1 cellular context compared by ENCODE assay signal in the genomic region with DNA sequence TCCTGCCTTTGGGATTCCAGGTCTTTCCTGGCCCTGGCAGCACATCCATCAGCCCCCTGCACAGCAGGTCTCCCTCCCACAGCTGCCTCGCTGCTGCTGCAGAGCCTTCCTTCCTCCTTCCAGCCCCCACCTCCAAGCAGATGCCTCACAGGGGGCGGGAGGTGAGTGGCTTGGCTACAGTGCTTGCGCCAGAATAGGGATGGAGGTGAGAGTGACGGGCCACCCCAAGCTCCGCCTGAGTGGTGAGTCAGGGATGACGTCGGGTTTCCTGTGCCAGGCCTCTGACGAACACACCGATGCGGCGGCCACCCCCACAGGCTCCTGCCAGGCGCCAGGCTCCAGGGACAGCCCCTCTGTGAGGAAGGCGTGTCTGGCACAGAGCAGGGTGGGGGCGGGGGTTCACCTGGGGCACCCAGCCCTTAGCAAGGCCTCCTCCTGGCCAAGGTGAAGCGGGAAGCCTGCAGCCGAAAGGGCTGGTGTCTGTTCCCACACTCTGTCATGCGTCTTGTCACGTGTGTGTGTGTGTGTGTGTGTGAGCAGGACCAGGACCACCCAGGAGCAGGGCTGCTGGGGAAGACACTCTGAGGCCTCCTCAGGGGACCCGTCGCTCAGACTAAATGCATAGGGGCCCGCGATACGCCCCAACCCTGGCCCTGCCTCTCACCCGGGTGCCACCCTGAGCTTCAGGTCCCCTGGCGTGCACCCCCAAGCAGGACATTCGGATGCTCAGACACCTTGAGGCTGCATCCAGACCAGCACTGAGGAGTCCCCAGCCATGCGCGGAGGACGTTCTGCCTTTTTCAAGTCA.
A peak's percentile ranks its signal among the peaks of the same experiment; 100 is the strongest.
TF ChIP-seq lines count a peak whose summit lies in the region.

No MANE protein-coding gene starts in this region.

TF ChIP-seq in H1, 55 proteins besides CTCF, POLR2A, EP300 and RAD21:
- TF ChIP-seq, protein P1, sequence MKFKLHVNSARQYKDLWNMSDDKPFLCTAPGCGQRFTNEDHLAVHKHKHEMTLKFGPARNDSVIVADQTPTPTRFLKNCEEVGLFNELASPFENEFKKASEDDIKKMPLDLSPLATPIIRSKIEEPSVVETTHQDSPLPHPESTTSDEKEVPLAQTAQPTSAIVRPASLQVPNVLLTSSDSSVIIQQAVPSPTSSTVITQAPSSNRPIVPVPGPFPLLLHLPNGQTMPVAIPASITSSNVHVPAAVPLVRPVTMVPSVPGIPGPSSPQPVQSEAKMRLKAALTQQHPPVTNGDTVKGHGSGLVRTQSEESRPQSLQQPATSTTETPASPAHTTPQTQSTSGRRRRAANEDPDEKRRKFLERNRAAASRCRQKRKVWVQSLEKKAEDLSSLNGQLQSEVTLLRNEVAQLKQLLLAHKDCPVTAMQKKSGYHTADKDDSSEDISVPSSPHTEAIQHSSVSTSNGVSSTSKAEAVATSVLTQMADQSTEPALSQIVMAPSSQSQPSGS (IDR thresholded peaks at IDR 0.05; ENCODE audit: low read length): 0 out of 2 replicates have a peak, but pooled peaks have one; percentile 21
- no peak for TF ChIP-seq GABPA (IDR thresholded peaks at IDR 0.05; ENCODE audit: borderline replicate concordance, insufficient read depth, low read length)
- no peak for TF ChIP-seq SUZ12 (IDR thresholded peaks at IDR 0.05; ENCODE audit: low read length)
- no peak for TF ChIP-seq CHD1 (IDR thresholded peaks at IDR 0.05; ENCODE audit: low read depth, low read length)
- TF ChIP-seq, protein P2, sequence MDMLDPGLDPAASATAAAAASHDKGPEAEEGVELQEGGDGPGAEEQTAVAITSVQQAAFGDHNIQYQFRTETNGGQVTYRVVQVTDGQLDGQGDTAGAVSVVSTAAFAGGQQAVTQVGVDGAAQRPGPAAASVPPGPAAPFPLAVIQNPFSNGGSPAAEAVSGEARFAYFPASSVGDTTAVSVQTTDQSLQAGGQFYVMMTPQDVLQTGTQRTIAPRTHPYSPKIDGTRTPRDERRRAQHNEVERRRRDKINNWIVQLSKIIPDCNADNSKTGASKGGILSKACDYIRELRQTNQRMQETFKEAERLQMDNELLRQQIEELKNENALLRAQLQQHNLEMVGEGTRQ (IDR thresholded peaks at IDR 0.05; ENCODE audit: low read length): no peak
- peak; percentile 49 for TF ChIP-seq ASH2L (IDR thresholded peaks at IDR 0.05; ENCODE audit: low read length)
- no peak for TF ChIP-seq SRF (IDR thresholded peaks at IDR 0.05; ENCODE audit: low read depth, low read length)
- TF ChIP-seq, protein P3, sequence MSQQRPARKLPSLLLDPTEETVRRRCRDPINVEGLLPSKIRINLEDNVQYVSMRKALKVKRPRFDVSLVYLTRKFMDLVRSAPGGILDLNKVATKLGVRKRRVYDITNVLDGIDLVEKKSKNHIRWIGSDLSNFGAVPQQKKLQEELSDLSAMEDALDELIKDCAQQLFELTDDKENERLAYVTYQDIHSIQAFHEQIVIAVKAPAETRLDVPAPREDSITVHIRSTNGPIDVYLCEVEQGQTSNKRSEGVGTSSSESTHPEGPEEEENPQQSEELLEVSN (IDR thresholded peaks at IDR 0.05): peak; percentile 52; the same call in 1 of the 2 replicates
- TF ChIP-seq NANOG (IDR thresholded peaks at IDR 0.05; ENCODE audit: insufficient read depth, low read depth, low read length, poor library complexity, severe bottlenecking): no peak
- peak; percentile 95 for TF ChIP-seq CREB1 (IDR thresholded peaks at IDR 0.05)
- TF ChIP-seq, protein P4, sequence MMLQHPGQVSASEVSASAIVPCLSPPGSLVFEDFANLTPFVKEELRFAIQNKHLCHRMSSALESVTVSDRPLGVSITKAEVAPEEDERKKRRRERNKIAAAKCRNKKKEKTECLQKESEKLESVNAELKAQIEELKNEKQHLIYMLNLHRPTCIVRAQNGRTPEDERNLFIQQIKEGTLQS (IDR thresholded peaks at IDR 0.05; ENCODE audit: insufficient read depth, low read depth, low read length): 0 out of 2 replicates have a peak, but pooled peaks have one; percentile 52
- TF ChIP-seq EGR1 (IDR thresholded peaks at IDR 0.05; ENCODE audit: borderline replicate concordance, low read depth, low read length): peak; percentile 35; the same call in 1 of the 2 replicates
- TF ChIP-seq, protein P5, sequence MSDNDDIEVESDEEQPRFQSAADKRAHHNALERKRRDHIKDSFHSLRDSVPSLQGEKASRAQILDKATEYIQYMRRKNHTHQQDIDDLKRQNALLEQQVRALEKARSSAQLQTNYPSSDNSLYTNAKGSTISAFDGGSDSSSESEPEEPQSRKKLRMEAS (IDR thresholded peaks at IDR 0.05): 0 out of 2 replicates have a peak, but pooled peaks have one; percentile 33
- TF ChIP-seq JUN (IDR thresholded peaks at IDR 0.05; ENCODE audit: low read depth, low read length): peak; percentile 25; the same call in 1 of the 2 replicates
- TF ChIP-seq BCL11A (IDR thresholded peaks at IDR 0.05; ENCODE audit: low read depth in 2 of 2, low read length in 2 of 2): no peak
- TF ChIP-seq RBBP5 (IDR thresholded peaks at IDR 0.05; ENCODE audit: borderline replicate concordance, low read depth, low read length): peak; percentile 43; the same call in 1 of the 2 replicates
- TF ChIP-seq CEBPB (IDR thresholded peaks at IDR 0.05; ENCODE audit: low read depth, low read length): 0 out of 2 replicates have a peak, but pooled peaks have one; percentile 25
- peak; percentile 93 for TF ChIP-seq JUND (IDR thresholded peaks at IDR 0.05; ENCODE audit: low read length)
